Comparison of ENCODE assay signal across 8 cellular contexts in genomic region chr1:226125097-226125630, GRCh38.
DNase-seq lines count a peak whose midpoint lies in the region; ATAC-seq and TF ChIP-seq lines count a peak whose summit lies in the region.

No MANE protein-coding gene starts in this region.

- ATAC-seq in GM21423 (IDR thresholded peaks at IDR 0.05; ENCODE audit: unreplicated experiment): peak; percentile 26
- peak; percentile 83 for ATAC-seq in SK-N-SH treated with all-trans-retinoic acid at 6 μM for 48 hours
- ATAC-seq in upper lobe of left lung (ENCODE audit: low FRiP score in 2 of 2): peak; percentile 64 to 67

- H3K27ac ChIP-seq in parathyroid adenoma (no peak overlapping the region), upper lobe of left lung (no peak overlapping the region)

- no peak for TF ChIP-seq EP300 in upper lobe of left lung (IDR thresholded peaks at IDR 0.05)

- TF ChIP-seq CTCF in parathyroid adenoma (IDR thresholded peaks at IDR 0.05): peak; percentile 83
- peak; percentile 91 to 96 (median 93) for TF ChIP-seq CTCF in upper lobe of left lung (IDR thresholded peaks at IDR 0.05)

- H3K27me3 ChIP-seq in parathyroid adenoma (ENCODE audit: control insufficient read depth, insufficient read depth, low read length) (no peaks in the 10 kb centered on the region), upper lobe of left lung (no peaks in the 10 kb centered on the region)

- no peaks in the 10 kb centered on the region for H3K79me2 ChIP-seq in parathyroid adenoma

- no peak for TF ChIP-seq POLR2A in upper lobe of left lung (IDR thresholded peaks at IDR 0.05)

- H2AFZ ChIP-seq in parathyroid adenoma: peak overlapping the region; percentile 38

- no peak overlapping the region for H3K9ac ChIP-seq in parathyroid adenoma

- no peaks in the 10 kb centered on the region for H3K36me3 ChIP-seq in parathyroid adenoma (ENCODE audit: control insufficient read depth, insufficient read depth, low read length)
- H3K36me3 ChIP-seq in upper lobe of left lung: no peaks in the 10 kb centered on the region

- no peak overlapping the region for H3K4me2 ChIP-seq in parathyroid adenoma (ENCODE audit: low read length)

- H3K9me3 ChIP-seq in parathyroid adenoma (ENCODE audit: control insufficient read depth, low read length) (no peaks in the 10 kb centered on the region), upper lobe of left lung (no peaks in the 10 kb centered on the region)

- H3K4me3 ChIP-seq in parathyroid adenoma (ENCODE audit: low read depth, low read length): no peak overlapping the region
- H3K4me3 ChIP-seq in upper lobe of left lung: no peak overlapping the region

- 2 to 3% methylated on average over 9 to 12 of the region's 12 CpGs for WGBS in upper lobe of left lung, 2 donors

- H3K4me1 ChIP-seq in parathyroid adenoma: no peaks in the 10 kb centered on the region
- peaks cover 7 to 41% (median 28%) of the 10 kb centered on the region in 4 donors for H3K4me1 ChIP-seq in upper lobe of left lung

- DNase-seq in C1 segment of cervical spinal cord (lab: John Stamatoyannopoulos, UW): peak in 12 of 14 donors; percentile 8 to 78 (median 66)
- DNase-seq in NCI-H1092 (lab: John Stamatoyannopoulos, UW): peak; percentile 83
- peak; percentile 64 to 89 (median 88) for DNase-seq in activated naive CD4-positive, alpha-beta T cell (lab: John Stamatoyannopoulos, UW)
- DNase-seq in globus pallidus (ENCODE audit: low spot score): peak; percentile 69
- peak; percentile 89 to 90 for DNase-seq in upper lobe of left lung

TF ChIP-seq in SK-N-SH treated with all-trans-retinoic acid at 6 μM for 48 hours, 23 proteins besides CTCF, POLR2A, EP300 and RAD21:
- no peak for TF ChIP-seq SNAI2 (CRISPR knock-in tag; IDR thresholded peaks at IDR 0.05)
- TF ChIP-seq BACH2 (CRISPR knock-in tag; IDR thresholded peaks at IDR 0.05; ENCODE audit: borderline replicate concordance): no peak
- no peak for TF ChIP-seq TOX (CRISPR knock-in tag; IDR thresholded peaks at IDR 0.05; ENCODE audit: borderline replicate concordance)
- no peak for TF ChIP-seq ZC3H10 (CRISPR knock-in tag; IDR thresholded peaks at IDR 0.05)
- no peak for TF ChIP-seq ISL1 (CRISPR knock-in tag; IDR thresholded peaks at IDR 0.05)

Comparison
In these comparisons a context has a peak if more than half of its experiments do, and no peak if none do; other contexts are left out.
1. ATAC-seq: peak in every context shown above with its lines; median percentile 83 in SK-N-SH treated with all-trans-retinoic acid at 6 μM for 48 hours; 66 in upper lobe of left lung; 26 in GM21423.